Comparison of ENCODE assay signal across 15 cellular contexts in the genomic region with DNA sequence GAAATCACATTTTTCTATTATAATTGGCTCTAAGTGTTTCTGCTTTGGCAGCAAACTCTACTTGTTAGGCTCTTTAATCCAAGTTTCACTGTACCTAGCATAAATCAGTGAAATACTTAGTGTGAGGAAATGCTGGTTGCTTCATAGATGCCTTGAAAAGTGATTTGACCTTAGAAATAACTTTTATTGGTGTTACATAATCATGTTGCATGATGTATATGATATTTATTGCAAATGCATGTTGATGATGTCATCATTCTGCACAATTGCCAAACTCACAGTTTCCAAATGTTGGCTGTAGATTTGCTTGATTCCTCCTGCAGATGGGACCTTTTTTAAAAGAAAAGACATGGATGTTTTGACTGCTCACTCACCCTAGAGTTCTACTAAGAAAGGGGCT.
DNase-seq lines count a peak whose midpoint lies in the region; ATAC-seq and TF ChIP-seq lines count a peak whose summit lies in the region.
"Had no signal": no experiment of that assay in that cellular context is flagged by ENCODE, and none has a peak within 500 bp of the region (broad histone marks: within the 10 kb centered on the region; RNA-seq: fewer than 3 reads in every experiment).

No MANE protein-coding gene starts in this region.

- DNase-seq in AML-193 (lab: John Stamatoyannopoulos, UW) (peak; percentile 26 to 32), HCEC 1CT (peak; percentile 3), NCI-H460 (ENCODE audit: extremely low read depth, low read depth) (peak; percentile 5), epithelial cell of esophagus (ENCODE audit: low read depth) (peak; percentile 10), NCI-H510A treated with DMSO at 0.1 percent for 48 hours (lab: John Stamatoyannopoulos, UW) (no peak), hepatic stellate cell (ENCODE audit: low spot score) (no peak), WTC11 (ENCODE audit: low spot score) (no peak)
- no peak for DNase-seq in activated naive CD4-positive, alpha-beta T cell treated with anti-CD3 and anti-CD28 coated beads, Interleukin-2, amount 50 U/mL, for 72 hours (ENCODE audit: low spot score in 2 of 2)
- DNase-seq: NCI-H1694 treated with DMSO at 0.1 percent for 48 hours, NCI-H524, Peyer's patch had no signal

- peaks cover 15% of the 10 kb centered on the region for H3K4me1 Mint-ChIP-seq in WTC11

- no peak overlapping the region for H3K4me3 Mint-ChIP-seq in WTC11
- H3K4me3 Mint-ChIP-seq: GM23338 had no signal

- no peak for TF ChIP-seq CTCF in epithelial cell of esophagus (IDR thresholded peaks at IDR 0.05; ENCODE audit: insufficient read depth, low read depth, low read length, missing control alignments)
- TF ChIP-seq CTCF in WTC11 (IDR thresholded peaks at IDR 0.05): no peak

- ATAC-seq in activated naive CD4-positive, alpha-beta T cell treated with anti-CD3 and anti-CD28 coated beads, Interleukin-2, amount 50 U/mL, for 72 hours: no peak
- ATAC-seq in WTC11: no peak
- ATAC-seq: GM23338, HCT116, Right ventricle myocardium inferior had no signal

- no peak overlapping the region for H3K4me3 ChIP-seq in epithelial cell of esophagus (ENCODE audit: low read length)
- H3K4me3 ChIP-seq: BLaER1 treated with 17β-estradiol and CSF1 and Interleukin-3, amounts not matched to agents 10 nM and 100 nM; GM23338; Peyer's patch had no signal

- CTCF ChIA-PET in WTC11 (lab: Charles Lee): no interaction called here

- no peak overlapping the region for H3K27ac Mint-ChIP-seq in activated naive CD4-positive, alpha-beta T cell treated with anti-CD3 and anti-CD28 coated beads, Interleukin-2, amount 50 U/mL, for 72 hours
- H3K27ac Mint-ChIP-seq in WTC11: no peak overlapping the region
- H3K27ac Mint-ChIP-seq: GM23338 had no signal

- no peaks in the 10 kb centered on the region for H3K9me3 Mint-ChIP-seq in activated naive CD4-positive, alpha-beta T cell treated with anti-CD3 and anti-CD28 coated beads, Interleukin-2, amount 50 U/mL, for 72 hours
- no peaks in the 10 kb centered on the region for H3K9me3 Mint-ChIP-seq in WTC11
- H3K9me3 Mint-ChIP-seq: GM23338 had no signal

- no peaks in the 10 kb centered on the region for H3K36me3 Mint-ChIP-seq in activated naive CD4-positive, alpha-beta T cell treated with anti-CD3 and anti-CD28 coated beads, Interleukin-2, amount 50 U/mL, for 72 hours
- H3K36me3 Mint-ChIP-seq in WTC11: no peaks in the 10 kb centered on the region

- POLR2A ChIA-PET in WTC11 (lab: Charles Lee): no interaction called here

- H3K27me3 Mint-ChIP-seq in WTC11 (ENCODE audit: low read depth): no peaks in the 10 kb centered on the region

TF ChIP-seq in WTC11, 78 proteins besides CTCF, POLR2A, EP300 and RAD21:
- TF ChIP-seq, protein P1, sequence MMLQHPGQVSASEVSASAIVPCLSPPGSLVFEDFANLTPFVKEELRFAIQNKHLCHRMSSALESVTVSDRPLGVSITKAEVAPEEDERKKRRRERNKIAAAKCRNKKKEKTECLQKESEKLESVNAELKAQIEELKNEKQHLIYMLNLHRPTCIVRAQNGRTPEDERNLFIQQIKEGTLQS (CRISPR knock-in tag; conservative IDR thresholded peaks at IDR 0.05): no peak
- TF ChIP-seq NFE2L1 (CRISPR knock-in tag; IDR thresholded peaks at IDR 0.05) (no peak), IRF2 (CRISPR knock-in tag; IDR thresholded peaks at IDR 0.05; ENCODE audit: borderline replicate concordance, low read depth) (no peak), HMGA2 (CRISPR knock-in tag; IDR thresholded peaks at IDR 0.05) (no peak)
- TF ChIP-seq, protein P2, sequence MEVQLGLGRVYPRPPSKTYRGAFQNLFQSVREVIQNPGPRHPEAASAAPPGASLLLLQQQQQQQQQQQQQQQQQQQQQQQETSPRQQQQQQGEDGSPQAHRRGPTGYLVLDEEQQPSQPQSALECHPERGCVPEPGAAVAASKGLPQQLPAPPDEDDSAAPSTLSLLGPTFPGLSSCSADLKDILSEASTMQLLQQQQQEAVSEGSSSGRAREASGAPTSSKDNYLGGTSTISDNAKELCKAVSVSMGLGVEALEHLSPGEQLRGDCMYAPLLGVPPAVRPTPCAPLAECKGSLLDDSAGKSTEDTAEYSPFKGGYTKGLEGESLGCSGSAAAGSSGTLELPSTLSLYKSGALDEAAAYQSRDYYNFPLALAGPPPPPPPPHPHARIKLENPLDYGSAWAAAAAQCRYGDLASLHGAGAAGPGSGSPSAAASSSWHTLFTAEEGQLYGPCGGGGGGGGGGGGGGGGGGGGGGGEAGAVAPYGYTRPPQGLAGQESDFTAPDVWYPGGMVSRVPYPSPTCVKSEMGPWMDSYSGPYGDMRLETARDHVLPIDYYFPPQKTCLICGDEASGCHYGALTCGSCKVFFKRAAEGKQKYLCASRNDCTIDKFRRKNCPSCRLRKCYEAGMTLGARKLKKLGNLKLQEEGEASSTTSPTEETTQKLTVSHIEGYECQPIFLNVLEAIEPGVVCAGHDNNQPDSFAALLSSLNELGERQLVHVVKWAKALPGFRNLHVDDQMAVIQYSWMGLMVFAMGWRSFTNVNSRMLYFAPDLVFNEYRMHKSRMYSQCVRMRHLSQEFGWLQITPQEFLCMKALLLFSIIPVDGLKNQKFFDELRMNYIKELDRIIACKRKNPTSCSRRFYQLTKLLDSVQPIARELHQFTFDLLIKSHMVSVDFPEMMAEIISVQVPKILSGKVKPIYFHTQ (CRISPR knock-in tag; IDR thresholded peaks at IDR 0.05): no peak

Comparison
In these comparisons a context has a peak if more than half of its experiments do, and no peak if none do; other contexts are left out.
1. DNase-seq: peak in AML-193 (2 of 2), HCEC 1CT (single experiment), NCI-H460 (single experiment) and epithelial cell of esophagus (single experiment); none in activated naive CD4-positive, alpha-beta T cell treated with anti-CD3 and anti-CD28 coated beads, Interleukin-2, amount 50 U/mL, for 72 hours (0 of 2), NCI-H510A treated with DMSO at 0.1 percent for 48 hours (single experiment), hepatic stellate cell (single experiment) and WTC11 (single experiment).